32 cellular contexts compared by ENCODE assay signal in genomic region chr1:173970252-173970651, GRCh38. TPM values are rescaled to one million over a fixed set of nuclear protein-coding genes. Genes with fewer than 3 reads are reported as not detected.
"Had no signal": no experiment of that assay in that cellular context is flagged by ENCODE, and none has a peak within 500 bp of the region (broad histone marks: within the 10 kb centered on the region; RNA-seq: fewer than 3 reads in every experiment).

No MANE protein-coding gene starts in this region.

- H3K27ac ChIP-seq: esophagus squamous epithelium, lower lobe of right lung, neutrophil, parathyroid adenoma, prostate gland, right atrium auricular region, testis, tibial artery had no signal

- DNase-seq: cortex of kidney; effector memory CD8-positive, alpha-beta T cell; erythroblast; esophagus squamous epithelium; hypothalamus; left ventricle myocardium superior; lower lobe of right lung; mesenchymal stem cell; mucosa of descending colon; naive B cell; stimulated activated CD4-positive, alpha-beta T cell treated with anti-CD3 and anti-CD28 coated beads, Interleukin-2, amount 100 ng/mL, for 24 hours; stimulated activated CD4-positive, alpha-beta T cell treated with anti-CD3 and anti-CD28 coated beads, Interleukin-4, amount 100 ng/mL, for 4 hours; stimulated activated naive CD8-positive, alpha-beta T cell treated with anti-CD3 and anti-CD28 coated beads, Interleukin-15, Interleukin-2, amounts not matched to agents 100 U/mL and 50 U/mL, for 24 hours; substantia nigra; testis; tibial artery had no signal

- H2AFZ ChIP-seq: parathyroid adenoma had no signal

- ATAC-seq: effector memory CD8-positive, alpha-beta T cell; left ventricle myocardium superior; lower lobe of right lung; mucosa of descending colon; natural killer cell treated with Interleukin-12 subunit alpha and Interleukin-12 subunit beta and Interleukin-15 and Interleukin-18, amount 100 ng/mL, for 72 hours; sciatic nerve; stimulated activated memory B cell treated with anti-CD40 and anti-IgM and Interleukin-4, amounts not matched to agents 10 μg/mL and 1 μg/mL and 100 μg/mL, for 72 hours; stimulated activated naive CD8-positive, alpha-beta T cell treated with anti-CD3 and anti-CD28 coated beads, Interleukin-15, Interleukin-2, amounts not matched to agents 100 U/mL and 50 U/mL, for 24 hours had no signal

- H3K27me3 Mint-ChIP-seq: effector memory CD8-positive, alpha-beta T cell; naive B cell; natural killer cell treated with Interleukin-12 subunit alpha and Interleukin-12 subunit beta and Interleukin-15 and Interleukin-18, amount 100 ng/mL, for 72 hours; stimulated activated memory B cell treated with anti-CD40 and anti-IgM and Interleukin-4, amounts not matched to agents 10 μg/mL and 1 μg/mL and 100 μg/mL, for 72 hours; type B pancreatic cell had no signal

- H3K27me3 ChIP-seq: esophagus squamous epithelium, neutrophil, right atrium auricular region, testis, tibial artery had no signal

- H3K4me1 Mint-ChIP-seq: mesothelial cell of epicardium; stimulated activated memory B cell treated with anti-CD40 and anti-IgM and Interleukin-4, amounts not matched to agents 10 μg/mL and 1 μg/mL and 100 μg/mL, for 72 hours had no signal

- H3K9me3 Mint-ChIP-seq: effector memory CD8-positive, alpha-beta T cell; mesothelial cell of epicardium; naive B cell; natural killer cell treated with Interleukin-12 subunit alpha and Interleukin-12 subunit beta and Interleukin-15 and Interleukin-18, amount 100 ng/mL, for 72 hours; neural crest cell; stimulated activated memory B cell treated with anti-CD40 and anti-IgM and Interleukin-4, amounts not matched to agents 10 μg/mL and 1 μg/mL and 100 μg/mL, for 72 hours; type B pancreatic cell had no signal

- FAIRE-seq: endometrium, keratinocyte had no signal

- H3K9me3 ChIP-seq: esophagus squamous epithelium, lower lobe of right lung, mucosa of descending colon, neutrophil, prostate gland, right atrium auricular region, testis, tibial artery had no signal

- H3K4me3 Mint-ChIP-seq: effector memory CD8-positive, alpha-beta T cell; mesothelial cell of epicardium; natural killer cell treated with Interleukin-12 subunit alpha and Interleukin-12 subunit beta and Interleukin-15 and Interleukin-18, amount 100 ng/mL, for 72 hours; neural crest cell; stimulated activated memory B cell treated with anti-CD40 and anti-IgM and Interleukin-4, amounts not matched to agents 10 μg/mL and 1 μg/mL and 100 μg/mL, for 72 hours; type B pancreatic cell had no signal

- H3K9ac ChIP-seq: parathyroid adenoma had no signal

- H3K79me2 ChIP-seq: parathyroid adenoma had no signal

- H3K4me1 ChIP-seq: esophagus squamous epithelium, lower lobe of right lung, parathyroid adenoma, prostate gland, right atrium auricular region, testis, tibial artery had no signal

- H3K4me3 ChIP-seq: esophagus squamous epithelium, lower lobe of right lung, mucosa of descending colon, prostate gland, right atrium auricular region, testis, tibial artery had no signal

- H3K27ac Mint-ChIP-seq: mesothelial cell of epicardium; natural killer cell treated with Interleukin-12 subunit alpha and Interleukin-12 subunit beta and Interleukin-15 and Interleukin-18, amount 100 ng/mL, for 72 hours; stimulated activated memory B cell treated with anti-CD40 and anti-IgM and Interleukin-4, amounts not matched to agents 10 μg/mL and 1 μg/mL and 100 μg/mL, for 72 hours; type B pancreatic cell had no signal

RNA-seq across cellular contexts. Expression of gene SERPINC1, which starts 53.1 kb away (rescaled TPM):
- total RNA-seq: dermis microvascular lymphatic vessel endothelial cell, esophagus squamous epithelium, frontal cortex, mucosa of descending colon, neural crest cell, prostate gland, sciatic nerve, skeletal muscle tissue, urinary bladder had no signal
